ENCODE assay signal across 23 cellular contexts in genomic region chr1:230936475-230936874, GRCh38. TPM values are rescaled to one million over a fixed set of nuclear protein-coding genes. Genes with fewer than 3 reads are reported as not detected.
DNase-seq lines count a peak whose midpoint lies in the region; ATAC-seq and TF ChIP-seq lines count a peak whose summit lies in the region.
"Had no signal": no experiment of that assay in that cellular context is flagged by ENCODE, and none has a peak within 500 bp of the region (broad histone marks: within the 10 kb centered on the region; RNA-seq: fewer than 3 reads in every experiment).

No MANE protein-coding gene starts in this region.

- peaks cover 6% of the 10 kb centered on the region for H3K36me3 Mint-ChIP-seq in activated CD4-positive, alpha-beta T cell treated with anti-CD3 and anti-CD28 coated beads for 36 hours (ENCODE audit: low read depth)
- H3K36me3 Mint-ChIP-seq in CD4-positive, alpha-beta T cell (ENCODE audit: low read depth), result peaks cover 87% of the 10 kb centered on the region
- peaks cover 64% of the 10 kb centered on the region for H3K36me3 Mint-ChIP-seq in activated T-helper 17 cell treated with anti-CD3 and anti-CD28 coated beads, Interleukin-2, amount 50 U/mL, for 72 hours (ENCODE audit: low read depth)
- peaks cover 13% of the 10 kb centered on the region for H3K36me3 Mint-ChIP-seq in nephron (ENCODE audit: low read depth)

- peaks cover 8% of the 10 kb centered on the region for H3K4me1 Mint-ChIP-seq in activated CD4-positive, alpha-beta T cell treated with anti-CD3 and anti-CD28 coated beads for 36 hours
- peaks cover 6% of the 10 kb centered on the region for H3K4me1 Mint-ChIP-seq in CD4-positive, alpha-beta T cell (ENCODE audit: low read depth)
- H3K4me1 Mint-ChIP-seq in activated T-helper 17 cell treated with anti-CD3 and anti-CD28 coated beads, Interleukin-2, amount 50 U/mL, for 72 hours, result peaks cover 12% of the 10 kb centered on the region
- peaks cover 21% of the 10 kb centered on the region for H3K4me1 Mint-ChIP-seq in nephron

- H3K27ac ChIP-seq in CD4-positive, alpha-beta T cell (ENCODE audit: low read depth, low read length), result no peak overlapping the region
- H3K27ac ChIP-seq: KMS-11 had no signal

- H3K27me3 ChIP-seq in CD4-positive, alpha-beta T cell (ENCODE audit: control insufficient read depth, insufficient read depth, low read length), result no peaks in the 10 kb centered on the region

- intact Hi-C loops in activated CD4-positive, alpha-beta T cell treated with anti-CD3 and anti-CD28 coated beads for 36 hours (cut with DNase I, micrococcal nuclease), result no loop called here
- intact Hi-C loops in CD4-positive, alpha-beta T cell (cut with DNase I, micrococcal nuclease), result no loop called here

- no peaks in the 10 kb centered on the region for H3K9me3 Mint-ChIP-seq in activated CD4-positive, alpha-beta T cell treated with anti-CD3 and anti-CD28 coated beads for 36 hours (ENCODE audit: low read depth)
- H3K9me3 Mint-ChIP-seq in CD4-positive, alpha-beta T cell, result no peaks in the 10 kb centered on the region
- no peaks in the 10 kb centered on the region for H3K9me3 Mint-ChIP-seq in activated T-helper 17 cell treated with anti-CD3 and anti-CD28 coated beads, Interleukin-2, amount 50 U/mL, for 72 hours
- no peaks in the 10 kb centered on the region for H3K9me3 Mint-ChIP-seq in nephron
- H3K9me3 Mint-ChIP-seq: HFFc6 had no signal

- no peaks in the 10 kb centered on the region for H3K9me3 ChIP-seq in CD4-positive, alpha-beta T cell (ENCODE audit: control insufficient read depth, low read length)
- H3K9me3 ChIP-seq: Caco-2, HAP-1 had no signal

- H3K27ac Mint-ChIP-seq in activated CD4-positive, alpha-beta T cell treated with anti-CD3 and anti-CD28 coated beads for 36 hours, result peak overlapping the region; percentile 48
- peak overlapping the region; percentile 55 for H3K27ac Mint-ChIP-seq in CD4-positive, alpha-beta T cell
- H3K27ac Mint-ChIP-seq in activated T-helper 17 cell treated with anti-CD3 and anti-CD28 coated beads, Interleukin-2, amount 50 U/mL, for 72 hours, result peak overlapping the region; percentile 51
- peak overlapping the region in 2 of 3 experiments; percentile 14 to 80 for H3K27ac Mint-ChIP-seq in nephron

- no peak for TF ChIP-seq CTCF in CD4-positive, alpha-beta T cell (IDR thresholded peaks at IDR 0.05)
- TF ChIP-seq CTCF in nephron (IDR thresholded peaks at IDR 0.05; ENCODE audit: unreplicated experiment in 3 of 3), result no peak

- H3K27me3 Mint-ChIP-seq in activated CD4-positive, alpha-beta T cell treated with anti-CD3 and anti-CD28 coated beads for 36 hours, result no peaks in the 10 kb centered on the region
- no peaks in the 10 kb centered on the region for H3K27me3 Mint-ChIP-seq in CD4-positive, alpha-beta T cell
- H3K27me3 Mint-ChIP-seq in activated T-helper 17 cell treated with anti-CD3 and anti-CD28 coated beads, Interleukin-2, amount 50 U/mL, for 72 hours, result no peaks in the 10 kb centered on the region
- no peaks in the 10 kb centered on the region for H3K27me3 Mint-ChIP-seq in nephron (ENCODE audit: low read depth)

- POLR2A ChIA-PET in activated CD4-positive, alpha-beta T cell treated with anti-CD3 and anti-CD28 coated beads for 36 hours (lab: Charles Lee), result no interaction called here
- POLR2A ChIA-PET in CD4-positive, alpha-beta T cell (lab: Charles Lee), result no interaction called here

- no peak for DNase-seq in activated CD4-positive, alpha-beta T cell treated with anti-CD3 and anti-CD28 coated beads for 36 hours
- DNase-seq in activated CD4-positive, alpha-beta T cell treated with anti-CD3 and anti-CD28 coated beads, Interleukin-2, amount 50 U/mL, for 4 hours, result no peak
- no peak for DNase-seq in CD4-positive, alpha-beta T cell
- DNase-seq in superior temporal gyrus (ENCODE audit: extremely low spot score), result no peak
- no peak for DNase-seq in stimulated activated naive CD4-positive, alpha-beta T cell treated with Interleukin-2 at 50 U/mL for 16 hours (lab: John Stamatoyannopoulos, UW)
- DNase-seq: 8988T, ACHN, Caco-2, GOT3, HFFc6, NCI-H1092, NCI-H1417 treated with DMSO at 0.1 percent for 48 hours, NCI-H1694 treated with DMSO at 0.1 percent for 48 hours, NCI-H2081, NCI-H2227 treated with DMSO at 0.1 percent for 48 hours, NCI-H69, RPMI8226, SHP77 had no signal

- H3K4me3 Mint-ChIP-seq in activated CD4-positive, alpha-beta T cell treated with anti-CD3 and anti-CD28 coated beads for 36 hours, result no peak overlapping the region
- H3K4me3 Mint-ChIP-seq in CD4-positive, alpha-beta T cell, result no peak overlapping the region
- no peak overlapping the region for H3K4me3 Mint-ChIP-seq in activated T-helper 17 cell treated with anti-CD3 and anti-CD28 coated beads, Interleukin-2, amount 50 U/mL, for 72 hours
- no peak overlapping the region for H3K4me3 Mint-ChIP-seq in nephron

- CTCF ChIA-PET in activated CD4-positive, alpha-beta T cell treated with anti-CD3 and anti-CD28 coated beads for 36 hours (lab: Charles Lee), result no interaction called here
- CTCF ChIA-PET in CD4-positive, alpha-beta T cell (lab: Charles Lee), result no interaction called here

- no peak for ATAC-seq in activated CD4-positive, alpha-beta T cell treated with anti-CD3 and anti-CD28 coated beads for 36 hours
- ATAC-seq in CD4-positive, alpha-beta T cell (ENCODE audit: poor library complexity), result no peak
- no peak for ATAC-seq in activated T-helper 17 cell treated with anti-CD3 and anti-CD28 coated beads, Interleukin-2, amount 50 U/mL, for 72 hours (replicated peaks)
- no peak for ATAC-seq in GM21528 (IDR thresholded peaks at IDR 0.05; ENCODE audit: low FRiP score, unreplicated experiment)

RNA-seq across cellular contexts. Expression of gene TTC13, which starts 42.2 kb away (rescaled TPM):
- total RNA-seq in activated CD4-positive, alpha-beta T cell treated with anti-CD3 and anti-CD28 coated beads for 36 hours, result 10 to 100 TPM; 13.6 to 16.2 TPM
- 10 to 100 TPM; 24.9 to 25.0 TPM for total RNA-seq in CD4-positive, alpha-beta T cell
- total RNA-seq in activated T-helper 17 cell treated with anti-CD3 and anti-CD28 coated beads, Interleukin-2, amount 50 U/mL, for 72 hours, result 10 to 100 TPM; 13.3 to 22.0 TPM

RNA-seq across cellular contexts. Expression of gene ARV1, which starts 42.4 kb away (rescaled TPM):
- total RNA-seq in activated CD4-positive, alpha-beta T cell treated with anti-CD3 and anti-CD28 coated beads for 36 hours, result 10 to 100 TPM; 16.2 to 16.9 TPM
- 1 to 10 TPM; 1.5 to 1.8 TPM for total RNA-seq in CD4-positive, alpha-beta T cell
- 10 to 100 TPM in 1 of 2 donors, 1 to 10 TPM in 1; 8.9 to 15.4 TPM for total RNA-seq in activated T-helper 17 cell treated with anti-CD3 and anti-CD28 coated beads, Interleukin-2, amount 50 U/mL, for 72 hours
